8 cellular contexts compared by ENCODE assay signal in the genomic region with DNA sequence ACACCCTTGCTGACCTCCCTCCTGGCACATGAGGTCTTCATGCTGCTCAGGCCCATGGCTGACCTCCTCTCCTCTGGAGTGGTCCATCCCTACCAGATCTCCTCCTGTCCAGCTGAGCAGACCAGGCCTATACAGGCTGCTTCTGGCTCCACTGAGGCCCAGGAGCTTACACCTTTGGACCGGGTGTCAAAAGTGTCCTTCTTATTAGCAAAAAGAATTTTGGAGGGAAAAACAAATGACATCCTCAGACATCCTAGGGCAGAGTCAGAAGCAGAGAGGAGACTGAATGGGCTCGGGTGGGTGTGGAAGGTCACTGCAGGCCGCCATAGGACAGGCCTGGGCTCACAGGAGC. TPM values are rescaled to one million over a fixed set of nuclear protein-coding genes. Genes with fewer than 3 reads are reported as not detected.
DNase-seq lines count a peak whose midpoint lies in the region; ATAC-seq and TF ChIP-seq lines count a peak whose summit lies in the region.

No MANE protein-coding gene starts in this region.

- H3K4me3 ChIP-seq in HCT116 (replicated peaks in 1 of 2; ENCODE audit: low read depth in 1 of 2, low read length in 2 of 2) (peak overlapping the region in 1 of 2 experiments; percentile 57; a peak in 1 of 4 replicates), SU-DHL-6 (ENCODE audit: insufficient read depth, low read length, poor library complexity, severe bottlenecking) (no peak overlapping the region), gastroesophageal sphincter (no peak overlapping the region), gastrocnemius medialis (peak overlapping the region in 2 of 4 donors; percentile 2 to 56)

- H3K36me3 ChIP-seq in HCT116 (ENCODE audit: control insufficient read depth in 1 of 2, insufficient read depth in 2 of 2, low read length in 2 of 2) = no peaks in the 10 kb centered on the region
- H3K36me3 ChIP-seq in SU-DHL-6 (ENCODE audit: low read length) = no peaks in the 10 kb centered on the region
- H3K36me3 ChIP-seq in gastroesophageal sphincter = no peaks in the 10 kb centered on the region
- no peaks in the 10 kb centered on the region for H3K36me3 ChIP-seq in gastrocnemius medialis

- RAD21 ChIA-PET in HCT116 (lab: Charles Lee; ENCODE audit: low non-redundant PET in 1 of 2, low total read pairs in 2 of 2, uncharacterized antibody in 2 of 2, unreplicated experiment in 2 of 2) = interaction anchor here in 1 of 2 experiments (0.6 kb wide), 1 partner anchor 30 kb away, joined by 5 read pairs; no protein-coding TSS in a partner anchor

- no peak for TF ChIP-seq CTCF in HCT116 (IDR thresholded peaks at IDR 0.05 in 2 of 3, conservative IDR thresholded peaks at IDR 0.05 in 1 of 3; ENCODE audit: borderline replicate concordance in 1 of 3, insufficient read depth in 1 of 3, low read depth in 2 of 3, low read length in 2 of 3)
- no peak for TF ChIP-seq CTCF in SU-DHL-6 (IDR thresholded peaks at IDR 0.05; ENCODE audit: insufficient read depth, low read length, poor library complexity, severe bottlenecking)
- TF ChIP-seq CTCF in gastroesophageal sphincter (IDR thresholded peaks at IDR 0.05) = no peak
- no peak for TF ChIP-seq CTCF in gastrocnemius medialis (IDR thresholded peaks at IDR 0.05 in 4 of 5, conservative IDR thresholded peaks at IDR 0.05 in 1 of 5)

- H3K9ac ChIP-seq in HCT116 (ENCODE audit: low read length) (peak overlapping the region; percentile 68), SU-DHL-6 (ENCODE audit: low read length) (peak overlapping the region; percentile 54)

- no peaks in the 10 kb centered on the region for H3K79me2 ChIP-seq in HCT116 (ENCODE audit: insufficient read depth, low read length)
- no peaks in the 10 kb centered on the region for H3K79me2 ChIP-seq in SU-DHL-6 (ENCODE audit: insufficient read depth, low read length)

- peak overlapping the region; percentile 92 for H3K27ac ChIP-seq in HCT116 (ENCODE audit: low read depth, low read length)
- peak overlapping the region; percentile 75 for H3K27ac ChIP-seq in SU-DHL-6 (ENCODE audit: low read depth, low read length)
- peak overlapping the region; percentile 48 to 96 (median 92) for H3K27ac ChIP-seq in gastroesophageal sphincter
- H3K27ac ChIP-seq in gastrocnemius medialis = peak overlapping the region; percentile 89 to 95 (median 94)

- CTCF ChIA-PET in HCT116 (lab: Charles Lee) = no interaction called here

- no peak for TF ChIP-seq POLR2A in HCT116 (IDR thresholded peaks at IDR 0.05; ENCODE audit: borderline replicate concordance, extremely low read depth, insufficient read depth, insufficient read length)
- TF ChIP-seq POLR2A in gastroesophageal sphincter (IDR thresholded peaks at IDR 0.05) = no peak
- no peak for TF ChIP-seq POLR2A in gastrocnemius medialis (IDR thresholded peaks at IDR 0.05)

- H3K4me2 ChIP-seq in HCT116 (ENCODE audit: low read length) (peak overlapping the region; percentile 72), SU-DHL-6 (ENCODE audit: low read depth, low read length, poor library complexity, severe bottlenecking) (peak overlapping the region; percentile 71)

- H3F3A ChIP-seq in SU-DHL-6 (ENCODE audit: insufficient read depth) = peaks cover 33% of the 10 kb centered on the region

- POLR2A ChIA-PET in HCT116 (lab: Charles Lee) = no interaction called here

- BruUV-seq in HCT116 (replicated peaks; lab: Mats Ljungman, UMichigan) = no TSS peak

- no CpG with 5 or more reads among the region's 3 CpGs for WGBS in gastroesophageal sphincter (ENCODE audit: low coverage in 1 of 2), 2 donors

- TF ChIP-seq RAD21 in HCT116 (IDR thresholded peaks at IDR 0.05; ENCODE audit: low read depth) = no peak

- intact Hi-C loops in HCT116 (cut with micrococcal nuclease) = loop anchor here (1.0 to 2.0 kb wide), 2 partner anchors 38 to 95 kb away; a partner anchor contains a TSS
- intact Hi-C loops in gastrocnemius medialis (cut with DNase I; ENCODE audit: low total_unique reads) = loop anchor here (1.0 to 2.0 kb wide), 5 partner anchors 12 to 244 kb away; a partner anchor contains a TSS

- H3K9me3 ChIP-seq in HCT116 (ENCODE audit: control insufficient read depth in 1 of 2, insufficient read depth in 1 of 2, low read depth in 1 of 2, low read length in 2 of 2) (no peaks in the 10 kb centered on the region), SU-DHL-6 (ENCODE audit: insufficient read depth, low read length) (no peaks in the 10 kb centered on the region), gastroesophageal sphincter (no peaks in the 10 kb centered on the region), gastrocnemius medialis (no peaks in the 10 kb centered on the region)

- DNase-seq in HCT116 (ENCODE audit: low read depth, low spot score) (no peak), gastrocnemius medialis (no peak), RPMI8226 (no peak), nucleus accumbens (lab: John Stamatoyannopoulos, UW) (no peak), HuH-7 (ENCODE audit: low spot score) (no peak), NCI-H82 (lab: John Stamatoyannopoulos, UW) (no peak)

- H3K4me1 ChIP-seq in HCT116 (ENCODE audit: control insufficient read depth in 1 of 2, insufficient read depth in 2 of 2, low read length in 2 of 2) (peaks cover 31 to 35% of the 10 kb centered on the region in 2 experiments), gastroesophageal sphincter (peaks cover 2 to 34% (median 8%) of the 10 kb centered on the region in 3 donors), gastrocnemius medialis (peaks cover 16 to 17% of the 10 kb centered on the region in 2 donors)

- H2AFZ ChIP-seq in HCT116 (ENCODE audit: low read depth, low read length, poor library complexity, severe bottlenecking) = no peak overlapping the region
- peak overlapping the region; percentile 80 for H2AFZ ChIP-seq in SU-DHL-6 (ENCODE audit: low read depth, low read length, severe bottlenecking)

- no peak for TF ChIP-seq EP300 in gastroesophageal sphincter (IDR thresholded peaks at IDR 0.05)

- H4K20me1 ChIP-seq in HCT116 (ENCODE audit: insufficient read depth) = no peaks in the 10 kb centered on the region
- H4K20me1 ChIP-seq in SU-DHL-6 (ENCODE audit: low read depth, low read length) = no peaks in the 10 kb centered on the region

- H3K9me2 ChIP-seq in HCT116 (ENCODE audit: insufficient read depth) (no peaks in the 10 kb centered on the region), SU-DHL-6 (replicated peaks; ENCODE audit: insufficient read depth, low read length) (no peaks in the 10 kb centered on the region)

- no peak for ATAC-seq in HCT116
- ATAC-seq in gastroesophageal sphincter = no peak
- no peak for ATAC-seq in gastrocnemius medialis

- in situ Hi-C loops in gastrocnemius medialis (cut with MboI; ENCODE audit: low sequenced_read_pairs in 4 of 4) = loop anchor here in 3 of 4 donors (5.0 to 10.0 kb wide), 2 partner anchors 85 to 87 kb away; no protein-coding TSS in a partner anchor

- no peaks in the 10 kb centered on the region for H3K27me3 ChIP-seq in HCT116 (ENCODE audit: insufficient read depth, low read length)
- no peaks in the 10 kb centered on the region for H3K27me3 ChIP-seq in SU-DHL-6 (ENCODE audit: low read length)
- H3K27me3 ChIP-seq in gastroesophageal sphincter = no peaks in the 10 kb centered on the region
- no peaks in the 10 kb centered on the region for H3K27me3 ChIP-seq in gastrocnemius medialis

TF ChIP-seq in HCT116, 20 proteins besides CTCF, POLR2A, EP300 and RAD21 (continues in another document):
- TF ChIP-seq EGR1 (IDR thresholded peaks at IDR 0.05; ENCODE audit: low read depth) (no peak), JUND (IDR thresholded peaks at IDR 0.05) (no peak), POLR2AphosphoS5 (IDR thresholded peaks at IDR 0.05; ENCODE audit: low read depth, low read length) (no peak), ZNF274 (IDR thresholded peaks at IDR 0.05; ENCODE audit: low read depth, low read length) (no peak), SIN3A (IDR thresholded peaks at IDR 0.05; ENCODE audit: low read depth) (no peak), EZH2 (IDR thresholded peaks at IDR 0.05) (no peak), SRF (IDR thresholded peaks at IDR 0.05; ENCODE audit: low read depth) (no peak), EZH2phosphoT487 (IDR thresholded peaks at IDR 0.05; ENCODE audit: borderline replicate concordance) (no peak), SP1 (IDR thresholded peaks at IDR 0.05; ENCODE audit: low read depth) (no peak), CEBPB (IDR thresholded peaks at IDR 0.05; ENCODE audit: low read depth) (no peak), TCF7L2 (IDR thresholded peaks at IDR 0.05; ENCODE audit: borderline replicate concordance, extremely low read depth, insufficient read depth, insufficient read length) (no peak)
- TF ChIP-seq, protein P1, sequence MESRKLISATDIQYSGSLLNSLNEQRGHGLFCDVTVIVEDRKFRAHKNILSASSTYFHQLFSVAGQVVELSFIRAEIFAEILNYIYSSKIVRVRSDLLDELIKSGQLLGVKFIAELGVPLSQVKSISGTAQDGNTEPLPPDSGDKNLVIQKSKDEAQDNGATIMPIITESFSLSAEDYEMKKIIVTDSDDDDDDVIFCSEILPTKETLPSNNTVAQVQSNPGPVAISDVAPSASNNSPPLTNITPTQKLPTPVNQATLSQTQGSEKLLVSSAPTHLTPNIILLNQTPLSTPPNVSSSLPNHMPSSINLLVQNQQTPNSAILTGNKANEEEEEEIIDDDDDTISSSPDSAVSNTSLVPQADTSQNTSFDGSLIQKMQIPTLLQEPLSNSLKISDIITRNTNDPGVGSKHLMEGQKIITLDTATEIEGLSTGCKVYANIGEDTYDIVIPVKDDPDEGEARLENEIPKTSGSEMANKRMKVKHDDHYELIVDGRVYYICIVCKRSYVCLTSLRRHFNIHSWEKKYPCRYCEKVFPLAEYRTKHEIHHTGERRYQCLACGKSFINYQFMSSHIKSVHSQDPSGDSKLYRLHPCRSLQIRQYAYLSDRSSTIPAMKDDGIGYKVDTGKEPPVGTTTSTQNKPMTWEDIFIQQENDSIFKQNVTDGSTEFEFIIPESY (IDR thresholded peaks at IDR 0.05; ENCODE audit: extremely low read depth, insufficient replicate concordance, low read length) = no peak
- TF ChIP-seq, protein P2, sequence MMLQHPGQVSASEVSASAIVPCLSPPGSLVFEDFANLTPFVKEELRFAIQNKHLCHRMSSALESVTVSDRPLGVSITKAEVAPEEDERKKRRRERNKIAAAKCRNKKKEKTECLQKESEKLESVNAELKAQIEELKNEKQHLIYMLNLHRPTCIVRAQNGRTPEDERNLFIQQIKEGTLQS (IDR thresholded peaks at IDR 0.05) = no peak
- TF ChIP-seq, protein P3, sequence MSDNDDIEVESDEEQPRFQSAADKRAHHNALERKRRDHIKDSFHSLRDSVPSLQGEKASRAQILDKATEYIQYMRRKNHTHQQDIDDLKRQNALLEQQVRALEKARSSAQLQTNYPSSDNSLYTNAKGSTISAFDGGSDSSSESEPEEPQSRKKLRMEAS (IDR thresholded peaks at IDR 0.05) = no peak; the same call in 1 of the 2 replicates

RNA-seq across cellular contexts. Expression of a gene that starts 38.1 kb away (rescaled TPM):
- 88.0 TPM for total RNA-seq in HCT116 (2021; ENCODE audit: unreplicated experiment)
- polyA plus RNA-seq in HCT116 (2012) = 68.8 and 74.3 TPM in 2 replicates
- total RNA-seq in gastroesophageal sphincter = 100 to 1,000 TPM in 2 of 4 donors, 10 to 100 TPM in 2; 74.2 to 200 (median 133) TPM
- 10 to 100 TPM; 15.8 to 48.1 (median 20.4) TPM for total RNA-seq in gastrocnemius medialis
